In the genomic region with DNA sequence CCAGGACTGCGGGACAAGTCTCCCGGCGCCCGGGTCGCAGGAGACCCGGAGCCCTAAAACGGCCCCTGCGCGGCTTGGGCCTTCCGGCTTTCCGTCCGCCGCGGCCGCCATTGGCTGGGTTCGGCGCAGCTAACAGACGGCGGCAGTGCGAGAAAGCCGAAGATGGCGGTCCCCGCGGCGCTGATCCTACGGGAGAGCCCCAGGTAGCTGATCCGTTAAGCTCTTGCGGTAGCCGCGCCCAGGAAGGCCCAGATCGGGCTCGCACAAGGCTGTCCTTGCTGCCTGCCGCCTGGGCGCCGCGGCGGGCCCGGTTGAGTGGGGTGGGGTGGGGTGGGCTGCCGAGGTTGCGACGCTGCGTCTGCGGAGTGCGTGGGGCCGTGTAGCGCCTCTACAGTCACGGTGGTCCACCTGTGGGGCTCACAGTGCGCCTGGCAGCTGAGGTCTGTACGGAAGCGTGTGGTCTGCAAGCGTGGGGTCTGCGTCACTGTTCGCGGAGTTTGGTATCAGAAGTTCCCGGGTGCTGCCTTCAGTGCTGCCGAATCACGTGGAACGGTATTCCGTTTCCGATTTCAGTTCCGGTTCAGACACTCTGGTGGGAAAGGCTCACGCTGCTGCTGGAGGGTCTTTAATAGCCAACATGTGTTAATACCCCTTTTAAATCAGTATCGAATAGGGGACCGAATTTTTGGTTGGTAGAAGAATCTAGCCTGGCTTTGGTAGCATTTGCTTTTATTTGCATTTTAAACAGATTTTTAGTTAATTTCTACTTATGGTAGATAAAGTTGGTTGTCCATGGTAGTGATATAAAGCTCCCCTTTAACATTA, we compare ENCODE assay signal across 1 cellular context.
TF ChIP-seq lines count a peak whose summit lies in the region.

Gene COMMD10 (plus strand): TSS at position 135 of the 825 bp plus-strand sequence.

TF ChIP-seq in HepG2, 621 proteins besides CTCF, POLR2A, EP300 and RAD21 (continued from another document and continues in another):
- TF ChIP-seq AHDC1 (CRISPR knock-in tag; IDR thresholded peaks at IDR 0.05; ENCODE audit: borderline replicate concordance) (no peak; the same call in 1 of the 2 replicates), ZNF451 (CRISPR knock-in tag; IDR thresholded peaks at IDR 0.05) (peak; percentile 87; the same call in 1 of the 2 replicates), GABPB1 (CRISPR knock-in tag; IDR thresholded peaks at IDR 0.05) (peak; percentile 93), ZBTB42 (CRISPR knock-in tag; IDR thresholded peaks at IDR 0.05) (no peak), KLF13 (CRISPR knock-in tag; IDR thresholded peaks at IDR 0.05) (0 out of 2 replicates have a peak, but pooled peaks have one; percentile 34), ZMYM4 (CRISPR knock-in tag; IDR thresholded peaks at IDR 0.05) (peak; percentile 94), KLF9 (CRISPR knock-in tag; IDR thresholded peaks at IDR 0.05; ENCODE audit: low read depth) (no peak), ZNF12 (CRISPR knock-in tag; IDR thresholded peaks at IDR 0.05) (peak; percentile 38; the same call in 1 of the 2 replicates), ZNF570 (CRISPR knock-in tag; IDR thresholded peaks at IDR 0.05; ENCODE audit: borderline replicate concordance) (no peak), CCAR2 (optimal IDR thresholded peaks at IDR 0.05; ENCODE audit: low read depth, low read length) (no peak), MIER2 (CRISPR knock-in tag; IDR thresholded peaks at IDR 0.05) (no peak), KMT2B (CRISPR knock-in tag; IDR thresholded peaks at IDR 0.05) (peak; percentile 95), ZFYVE20 (CRISPR knock-in tag; IDR thresholded peaks at IDR 0.05; ENCODE audit: borderline replicate concordance, low read depth) (no peak), PAWR (CRISPR knock-in tag; IDR thresholded peaks at IDR 0.05; ENCODE audit: borderline replicate concordance) (no peak), NR2F6 (IDR thresholded peaks at IDR 0.05) (no peak), NR2F6 (CRISPR knock-in tag; IDR thresholded peaks at IDR 0.05) (no peak), ZNF484 (CRISPR knock-in tag; IDR thresholded peaks at IDR 0.05; ENCODE audit: borderline replicate concordance, low read depth) (no peak), ZNF207 (IDR thresholded peaks at IDR 0.05; ENCODE audit: borderline replicate concordance) (no peak), MED8 (CRISPR knock-in tag; IDR thresholded peaks at IDR 0.05; ENCODE audit: insufficient replicate concordance) (no peak), PBX2 (CRISPR knock-in tag; IDR thresholded peaks at IDR 0.05) (no peak), ZNF598 (CRISPR knock-in tag; IDR thresholded peaks at IDR 0.05; ENCODE audit: borderline replicate concordance) (peak; percentile 95), ARID2 (CRISPR knock-in tag; IDR thresholded peaks at IDR 0.05; ENCODE audit: borderline replicate concordance) (0 out of 2 replicates have a peak, but pooled peaks have one; percentile 42), PAX8 (CRISPR knock-in tag; IDR thresholded peaks at IDR 0.05; ENCODE audit: borderline replicate concordance) (no peak), RNF219 (CRISPR knock-in tag; IDR thresholded peaks at IDR 0.05) (peak; percentile 74; the same call in 1 of the 2 replicates), GATA4 (IDR thresholded peaks at IDR 0.05; ENCODE audit: borderline replicate concordance, low read depth) (no peak), IKZF1 (IDR thresholded peaks at IDR 0.05) (no peak), SETDB1 (CRISPR knock-in tag; IDR thresholded peaks at IDR 0.05; ENCODE audit: borderline replicate concordance) (no peak), BORCS8-MEF2B (CRISPR knock-in tag; IDR thresholded peaks at IDR 0.05) (no peak), PRMT3 (CRISPR knock-in tag; IDR thresholded peaks at IDR 0.05; ENCODE audit: borderline replicate concordance, low read depth) (no peak), ZFX (CRISPR knock-in tag; IDR thresholded peaks at IDR 0.05; ENCODE audit: low read depth) (peak; percentile 82), NCOR1 (IDR thresholded peaks at IDR 0.05; ENCODE audit: borderline replicate concordance, low read length) (no peak), ATF3 (CRISPR knock-in tag; IDR thresholded peaks at IDR 0.05) (no peak), ATAD3A (CRISPR knock-in tag; IDR thresholded peaks at IDR 0.05) (no peak), TBX3 (IDR thresholded peaks at IDR 0.05; ENCODE audit: borderline replicate concordance) (no peak), ZNF30 (CRISPR knock-in tag; IDR thresholded peaks at IDR 0.05) (no peak), SMAD1 (CRISPR knock-in tag; IDR thresholded peaks at IDR 0.05; ENCODE audit: borderline replicate concordance, low read depth) (peak; percentile 84; the same call in 1 of the 2 replicates), ZNF672 (CRISPR knock-in tag; IDR thresholded peaks at IDR 0.05) (no peak), KAT7 (CRISPR knock-in tag; IDR thresholded peaks at IDR 0.05; ENCODE audit: borderline replicate concordance) (peak; percentile 80; the same call in 1 of the 2 replicates), ZNF138 (CRISPR knock-in tag; IDR thresholded peaks at IDR 0.05; ENCODE audit: low read depth) (peak; percentile 74; the same call in 1 of the 2 replicates), ZNF251 (CRISPR knock-in tag; IDR thresholded peaks at IDR 0.05) (no peak), FLYWCH1 (CRISPR knock-in tag; IDR thresholded peaks at IDR 0.05) (no peak), TAF15 (IDR thresholded peaks at IDR 0.05; ENCODE audit: low read depth, low read length, poor library complexity, severe bottlenecking) (no peak)
- TF ChIP-seq, protein P1, sequence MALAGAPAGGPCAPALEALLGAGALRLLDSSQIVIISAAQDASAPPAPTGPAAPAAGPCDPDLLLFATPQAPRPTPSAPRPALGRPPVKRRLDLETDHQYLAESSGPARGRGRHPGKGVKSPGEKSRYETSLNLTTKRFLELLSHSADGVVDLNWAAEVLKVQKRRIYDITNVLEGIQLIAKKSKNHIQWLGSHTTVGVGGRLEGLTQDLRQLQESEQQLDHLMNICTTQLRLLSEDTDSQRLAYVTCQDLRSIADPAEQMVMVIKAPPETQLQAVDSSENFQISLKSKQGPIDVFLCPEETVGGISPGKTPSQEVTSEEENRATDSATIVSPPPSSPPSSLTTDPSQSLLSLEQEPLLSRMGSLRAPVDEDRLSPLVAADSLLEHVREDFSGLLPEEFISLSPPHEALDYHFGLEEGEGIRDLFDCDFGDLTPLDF (CRISPR knock-in tag; IDR thresholded peaks at IDR 0.05) = 0 out of 2 replicates have a peak, but pooled peaks have one; percentile 57
- TF ChIP-seq, protein P2, sequence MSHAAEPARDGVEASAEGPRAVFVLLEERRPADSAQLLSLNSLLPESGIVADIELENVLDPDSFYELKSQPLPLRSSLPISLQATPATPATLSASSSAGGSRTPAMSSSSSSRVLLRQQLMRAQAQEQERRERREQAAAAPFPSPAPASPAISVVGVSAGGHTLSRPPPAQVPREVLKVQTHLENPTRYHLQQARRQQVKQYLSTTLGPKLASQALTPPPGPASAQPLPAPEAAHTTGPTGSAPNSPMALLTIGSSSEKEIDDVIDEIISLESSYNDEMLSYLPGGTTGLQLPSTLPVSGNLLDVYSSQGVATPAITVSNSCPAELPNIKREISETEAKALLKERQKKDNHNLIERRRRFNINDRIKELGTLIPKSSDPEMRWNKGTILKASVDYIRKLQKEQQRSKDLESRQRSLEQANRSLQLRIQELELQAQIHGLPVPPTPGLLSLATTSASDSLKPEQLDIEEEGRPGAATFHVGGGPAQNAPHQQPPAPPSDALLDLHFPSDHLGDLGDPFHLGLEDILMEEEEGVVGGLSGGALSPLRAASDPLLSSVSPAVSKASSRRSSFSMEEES (CRISPR knock-in tag; IDR thresholded peaks at IDR 0.05) = peak; percentile 73; the same call in 1 of the 2 replicates
- TF ChIP-seq, protein P3, sequence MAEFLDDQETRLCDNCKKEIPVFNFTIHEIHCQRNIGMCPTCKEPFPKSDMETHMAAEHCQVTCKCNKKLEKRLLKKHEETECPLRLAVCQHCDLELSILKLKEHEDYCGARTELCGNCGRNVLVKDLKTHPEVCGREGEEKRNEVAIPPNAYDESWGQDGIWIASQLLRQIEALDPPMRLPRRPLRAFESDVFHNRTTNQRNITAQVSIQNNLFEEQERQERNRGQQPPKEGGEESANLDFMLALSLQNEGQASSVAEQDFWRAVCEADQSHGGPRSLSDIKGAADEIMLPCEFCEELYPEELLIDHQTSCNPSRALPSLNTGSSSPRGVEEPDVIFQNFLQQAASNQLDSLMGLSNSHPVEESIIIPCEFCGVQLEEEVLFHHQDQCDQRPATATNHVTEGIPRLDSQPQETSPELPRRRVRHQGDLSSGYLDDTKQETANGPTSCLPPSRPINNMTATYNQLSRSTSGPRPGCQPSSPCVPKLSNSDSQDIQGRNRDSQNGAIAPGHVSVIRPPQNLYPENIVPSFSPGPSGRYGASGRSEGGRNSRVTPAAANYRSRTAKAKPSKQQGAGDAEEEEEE (CRISPR knock-in tag; IDR thresholded peaks at IDR 0.05; ENCODE audit: borderline replicate concordance) = no peak
- TF ChIP-seq, protein P4, sequence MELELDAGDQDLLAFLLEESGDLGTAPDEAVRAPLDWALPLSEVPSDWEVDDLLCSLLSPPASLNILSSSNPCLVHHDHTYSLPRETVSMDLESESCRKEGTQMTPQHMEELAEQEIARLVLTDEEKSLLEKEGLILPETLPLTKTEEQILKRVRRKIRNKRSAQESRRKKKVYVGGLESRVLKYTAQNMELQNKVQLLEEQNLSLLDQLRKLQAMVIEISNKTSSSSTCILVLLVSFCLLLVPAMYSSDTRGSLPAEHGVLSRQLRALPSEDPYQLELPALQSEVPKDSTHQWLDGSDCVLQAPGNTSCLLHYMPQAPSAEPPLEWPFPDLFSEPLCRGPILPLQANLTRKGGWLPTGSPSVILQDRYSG (CRISPR knock-in tag; IDR thresholded peaks at IDR 0.05) = peak; percentile 87; the same call in 1 of the 2 replicates
- TF ChIP-seq, protein P5, sequence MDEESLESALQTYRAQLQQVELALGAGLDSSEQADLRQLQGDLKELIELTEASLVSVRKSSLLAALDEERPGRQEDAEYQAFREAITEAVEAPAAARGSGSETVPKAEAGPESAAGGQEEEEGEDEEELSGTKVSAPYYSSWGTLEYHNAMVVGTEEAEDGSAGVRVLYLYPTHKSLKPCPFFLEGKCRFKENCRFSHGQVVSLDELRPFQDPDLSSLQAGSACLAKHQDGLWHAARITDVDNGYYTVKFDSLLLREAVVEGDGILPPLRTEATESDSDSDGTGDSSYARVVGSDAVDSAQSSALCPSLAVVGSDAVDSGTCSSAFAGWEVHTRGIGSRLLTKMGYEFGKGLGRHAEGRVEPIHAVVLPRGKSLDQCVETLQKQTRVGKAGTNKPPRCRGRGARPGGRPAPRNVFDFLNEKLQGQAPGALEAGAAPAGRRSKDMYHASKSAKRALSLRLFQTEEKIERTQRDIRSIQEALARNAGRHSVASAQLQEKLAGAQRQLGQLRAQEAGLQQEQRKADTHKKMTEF (CRISPR knock-in tag; IDR thresholded peaks at IDR 0.05) = peak; percentile 52
